In the genomic region with DNA sequence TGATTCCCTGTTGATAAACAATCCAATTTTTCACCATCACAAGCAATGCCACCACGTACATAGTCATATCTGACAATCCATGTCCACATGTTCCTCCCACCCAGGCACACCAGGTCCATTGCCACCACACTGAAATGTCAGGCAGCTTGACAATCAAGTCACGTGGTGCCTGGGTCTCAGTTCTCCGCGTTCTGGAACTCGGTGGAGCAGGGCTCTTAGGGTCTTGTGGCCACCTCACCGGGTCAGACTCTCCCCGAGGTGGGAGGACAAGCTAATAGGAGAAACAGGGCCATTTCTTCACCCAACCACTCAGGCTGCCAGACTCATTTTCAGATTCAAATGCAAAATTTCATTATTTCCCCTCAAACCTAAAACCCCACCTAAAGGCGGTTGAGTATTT, we compare ENCODE assay signal across 10 cellular contexts.
A peak's percentile ranks its signal among the peaks of the same experiment; 100 is the strongest.
DNase-seq lines count a peak whose midpoint lies in the region; ATAC-seq and TF ChIP-seq lines count a peak whose summit lies in the region.
"Had no signal": no experiment of that assay in that cellular context is flagged by ENCODE, and none has a peak within 500 bp of the region (broad histone marks: within the 10 kb centered on the region; RNA-seq: fewer than 3 reads in every experiment).

No MANE protein-coding gene starts in this region.

- H3K4ac ChIP-seq in mesendoderm (ENCODE audit: low read depth, low read length), result peak overlapping the region; percentile 38

- peak overlapping the region; percentile 81 for H3K56ac ChIP-seq in mesendoderm (ENCODE audit: low read length)

- H3K36me3 ChIP-seq in HUES6 (ENCODE audit: control insufficient read depth, insufficient read depth, low read length), result no peaks in the 10 kb centered on the region
- no peaks in the 10 kb centered on the region for H3K36me3 ChIP-seq in mesendoderm (ENCODE audit: control insufficient read depth, insufficient read depth, low read length)
- H3K36me3 ChIP-seq in spleen, result no peaks in the 10 kb centered on the region

- no peak overlapping the region for H4K8ac ChIP-seq in mesendoderm (ENCODE audit: low read depth, low read length)

- peak overlapping the region; percentile 40 for H3K4me3 ChIP-seq in HUES6 (ENCODE audit: low read depth, low read length)
- no peak overlapping the region for H3K4me3 ChIP-seq in mesendoderm (ENCODE audit: low read length)
- peak overlapping the region in 1 of 8 donors; percentile 49 for H3K4me3 ChIP-seq in spleen

- H3K18ac ChIP-seq in mesendoderm (ENCODE audit: low read length), result peak overlapping the region; percentile 30

- H3K9me3 ChIP-seq in HUES6 (ENCODE audit: control insufficient read depth, insufficient read depth, low read depth, low read length) (peaks cover 3% of the 10 kb centered on the region; the same call in 1 of the 2 replicates), spleen (no peaks in the 10 kb centered on the region)

- no peak overlapping the region for H2BK15ac ChIP-seq in mesendoderm (replicated peaks; ENCODE audit: low read depth)

- TF ChIP-seq CTCF in spleen (IDR thresholded peaks at IDR 0.05 in 8 of 11, conservative IDR thresholded peaks at IDR 0.05 in 3 of 11), result no peak

- no peak overlapping the region for H2BK120ac ChIP-seq in mesendoderm (ENCODE audit: low read depth, low read length)

- no peak overlapping the region for H3K23ac ChIP-seq in mesendoderm (ENCODE audit: low read length)

- H3K27me3 ChIP-seq in HUES6 (ENCODE audit: control insufficient read depth, insufficient read depth, low read length), result peaks cover 16% of the 10 kb centered on the region; the same call in 1 of the 2 replicates
- no peaks in the 10 kb centered on the region for H3K27me3 ChIP-seq in mesendoderm (ENCODE audit: insufficient read depth, low read length, poor library complexity)
- H3K27me3 ChIP-seq in spleen (replicated peaks in 1 of 7), result peaks cover 0 to 43% (median 0%) of the 10 kb centered on the region in 7 donors

- H3K4me2 ChIP-seq in mesendoderm (ENCODE audit: low read length), result peak overlapping the region; percentile 13

- H2BK5ac ChIP-seq in mesendoderm (ENCODE audit: low read length), result no peak overlapping the region

- H3K79me2 ChIP-seq in mesendoderm (ENCODE audit: control insufficient read depth, insufficient read depth, low read length), result no peaks in the 10 kb centered on the region

- no peak overlapping the region for H2AK5ac ChIP-seq in mesendoderm (ENCODE audit: low read length)

- no peak overlapping the region for H3K27ac ChIP-seq in HUES6 (ENCODE audit: low read depth, low read length)
- peak overlapping the region; percentile 92 for H3K27ac ChIP-seq in cingulate gyrus (ENCODE audit: low read depth, low read length)
- no peak overlapping the region for H3K27ac ChIP-seq in mesendoderm (ENCODE audit: low read depth, low read length)
- H3K27ac ChIP-seq in spleen, result peak overlapping the region in 6 of 8 donors; percentile 41 to 76 (median 52)

- no peak for DNase-seq in mesendoderm
- DNase-seq in spleen, result no peak
- DNase-seq in activated CD4-positive, alpha-beta T cell treated with anti-CD3 and anti-CD28 coated beads, Interleukin-2, amount 50 U/mL, for 1 hour, result no peak
- DNase-seq: activated CD8-positive, alpha-beta memory T cell treated with anti-CD3 and anti-CD28 coated beads, Interleukin-2, amount 10 ng/mL, durations not matched to agents 7 days and 5 days; naive thymus-derived CD4-positive, alpha-beta T cell had no signal

- H3K4me1 ChIP-seq in HUES6 (ENCODE audit: control insufficient read depth, insufficient read depth, low read length), result peaks cover 6% of the 10 kb centered on the region; the same call in 1 of the 2 replicates
- H3K4me1 ChIP-seq in mesendoderm (ENCODE audit: control insufficient read depth, low read depth, low read length), result peaks cover 5% of the 10 kb centered on the region
- H3K4me1 ChIP-seq in spleen, result peaks cover 0 to 14% (median 0%) of the 10 kb centered on the region in 6 donors

- H3K79me1 ChIP-seq in mesendoderm (ENCODE audit: low read length), result no peaks in the 10 kb centered on the region

- H3K9ac ChIP-seq in HUES6 (ENCODE audit: low read length) (peak overlapping the region; percentile 42), mesendoderm (ENCODE audit: low read length) (peak overlapping the region; percentile 36)

- no CpG with 5 or more reads among the region's 8 CpGs for WGBS in mesendoderm (ENCODE audit: extremely low coverage, insufficient coverage, low lambda C conversion rate)
- 89 to 96% (median 93%) methylated on average over 8 of the region's 8 CpGs for WGBS in spleen, 5 donors

- H4K5ac ChIP-seq in mesendoderm (ENCODE audit: low read length), result peak overlapping the region; percentile 89

- no peak for ATAC-seq in HG02571 (IDR thresholded peaks at IDR 0.05; ENCODE audit: unreplicated experiment)
- no peak for ATAC-seq in GM18520 (IDR thresholded peaks at IDR 0.05; ENCODE audit: unreplicated experiment)
- no peak for ATAC-seq in HG02970 (IDR thresholded peaks at IDR 0.05; ENCODE audit: low FRiP score, unreplicated experiment)
- ATAC-seq: activated CD8-positive, alpha-beta memory T cell treated with anti-CD3 and anti-CD28 coated beads, Interleukin-2, amount 10 ng/mL, durations not matched to agents 7 days and 5 days; naive thymus-derived CD4-positive, alpha-beta T cell had no signal

- TF ChIP-seq POLR2A in spleen (IDR thresholded peaks at IDR 0.05), result no peak

- intact Hi-C loops in spleen (cut with DNase I; ENCODE audit: low total_unique reads), result no loop called here

Comparison
In these comparisons a context has a peak if more than half of its experiments do, and no peak if none do; other contexts are left out.
1. H3K27ac ChIP-seq: peak in cingulate gyrus (single experiment) and spleen (6 of 8); none in HUES6 (single experiment) and mesendoderm (single experiment).